Comparison of ENCODE assay signal across 8 cellular contexts in the genomic region with DNA sequence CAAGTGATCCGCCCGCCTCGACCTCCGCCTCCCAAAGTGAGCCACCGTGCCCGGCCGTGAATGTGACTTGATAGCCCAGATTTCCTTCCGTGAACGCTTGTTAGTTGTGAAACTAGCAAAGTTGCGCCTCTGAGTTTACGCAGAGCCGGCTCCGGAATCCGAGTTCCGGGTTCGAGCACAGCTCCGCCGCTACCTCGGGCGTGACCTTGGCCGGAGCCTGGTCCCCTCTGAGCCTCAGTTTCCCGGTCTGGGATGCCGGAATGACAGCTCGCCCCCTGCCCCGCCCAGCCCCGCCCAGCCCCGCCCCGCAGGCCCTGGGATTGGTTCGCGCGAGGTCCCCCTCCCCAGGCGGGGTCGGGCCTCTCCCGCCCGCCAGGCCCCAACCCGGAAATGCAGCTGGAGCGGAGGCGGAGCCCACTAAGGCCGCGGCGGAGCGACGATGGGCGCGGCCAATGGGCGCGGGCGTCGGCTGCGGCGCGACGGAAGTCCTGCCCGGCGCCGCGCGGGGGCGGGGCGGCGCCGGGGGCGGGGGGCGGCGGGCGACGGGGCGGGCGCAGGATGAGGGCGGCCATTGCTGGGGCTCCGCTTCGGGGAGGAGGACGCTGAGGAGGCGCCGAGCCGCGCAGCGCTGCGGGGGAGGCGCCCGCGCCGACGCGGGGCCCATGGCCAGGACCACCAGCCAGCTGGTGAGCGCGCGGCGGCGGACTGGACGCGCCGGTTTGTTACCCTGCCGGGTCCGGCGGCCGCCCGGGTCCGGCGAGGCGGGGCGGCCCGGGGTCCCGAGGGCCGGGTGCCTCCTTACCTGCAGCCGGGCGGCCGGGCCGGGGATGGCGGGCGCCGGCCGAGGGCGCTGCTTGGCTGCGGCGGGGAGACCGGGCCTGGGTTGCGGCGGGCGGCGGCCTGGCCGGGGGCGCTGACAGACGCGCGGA. TPM values are rescaled to one million over a fixed set of nuclear protein-coding genes. Genes with fewer than 3 reads are reported as not detected.
DNase-seq lines count a peak whose midpoint lies in the region; ATAC-seq and TF ChIP-seq lines count a peak whose summit lies in the region.

A gene (plus strand): TSS at position 571 of the 929 bp plus-strand sequence. CDS start 92 bp downstream, at position 663.

- H3K4me3 ChIP-seq in HFF-Myc (replicated peaks; ENCODE audit: low read depth, low read length) (peak within 1 kb of the TSS; percentile 53), gastroesophageal sphincter (peak within 1 kb of the TSS; percentile 53 to 74)

- H3K27ac ChIP-seq in gastroesophageal sphincter = peak within 1 kb of the TSS; percentile 65 to 96 (median 86)

- peak; percentile 48 to 50 for TF ChIP-seq POLR2A in gastroesophageal sphincter (IDR thresholded peaks at IDR 0.05)

- ATAC-seq in gastroesophageal sphincter = peak; percentile 93

- DNase-seq in GM03348 (ENCODE audit: low spot score) = peak; percentile 97
- peak; percentile 65 for DNase-seq in HFF-Myc (ENCODE audit: extremely low read depth, low read depth)
- peak; percentile 90 for DNase-seq in MV-4-11 (lab: John Stamatoyannopoulos, UW)
- DNase-seq in SK-N-DZ (ENCODE audit: low spot score) = peak; percentile 92
- peak; percentile 94 for DNase-seq in activated naive CD4-positive, alpha-beta T cell treated with anti-CD3 and anti-CD28 coated beads for 36 hours
- peak in 55 of 56 donors; percentile 53 to 96 (median 91) for DNase-seq in nucleus accumbens (lab: John Stamatoyannopoulos, UW)
- peak; percentile 94 for DNase-seq in superior temporal gyrus (ENCODE audit: extremely low spot score)

- peaks cover 42% of the 10 kb centered on the region for H3K4me1 Mint-ChIP-seq in activated naive CD4-positive, alpha-beta T cell treated with anti-CD3 and anti-CD28 coated beads for 36 hours (ENCODE audit: low read depth)

- no peaks in the 10 kb centered on the region for H3K9me3 ChIP-seq in gastroesophageal sphincter

- no peak for TF ChIP-seq CTCF in HFF-Myc (IDR thresholded peaks at IDR 0.05; ENCODE audit: low read depth, low read length, missing control alignments)
- no peak for TF ChIP-seq CTCF in gastroesophageal sphincter (IDR thresholded peaks at IDR 0.05)

- peak within 1 kb of the TSS; percentile 78 for H3K4me3 Mint-ChIP-seq in activated naive CD4-positive, alpha-beta T cell treated with anti-CD3 and anti-CD28 coated beads for 36 hours

- peaks cover 0 to 56% (median 20%) of the 10 kb centered on the region in 3 donors for H3K4me1 ChIP-seq in gastroesophageal sphincter

- H3K27me3 Mint-ChIP-seq in activated naive CD4-positive, alpha-beta T cell treated with anti-CD3 and anti-CD28 coated beads for 36 hours (ENCODE audit: low read depth) = no peaks in the 10 kb centered on the region

- H3K27ac Mint-ChIP-seq in activated naive CD4-positive, alpha-beta T cell treated with anti-CD3 and anti-CD28 coated beads for 36 hours = peak within 1 kb of the TSS; percentile 81

- CTCF ChIA-PET in activated naive CD4-positive, alpha-beta T cell treated with anti-CD3 and anti-CD28 coated beads for 36 hours (lab: Charles Lee) = interaction anchor here (0.7 kb wide), 1 partner anchor 381 kb away, joined by 3 read pairs; no protein-coding TSS in a partner anchor

- intact Hi-C loops in activated naive CD4-positive, alpha-beta T cell treated with anti-CD3 and anti-CD28 coated beads for 36 hours (cut with micrococcal nuclease) = loop anchor here (10.0 kb wide), 1 partner anchor 67 kb away; no protein-coding TSS in a partner anchor

- H3K9me3 Mint-ChIP-seq in activated naive CD4-positive, alpha-beta T cell treated with anti-CD3 and anti-CD28 coated beads for 36 hours = no peaks in the 10 kb centered on the region

- no peaks in the 10 kb centered on the region for H3K36me3 Mint-ChIP-seq in activated naive CD4-positive, alpha-beta T cell treated with anti-CD3 and anti-CD28 coated beads for 36 hours (ENCODE audit: low read depth)

- WGBS in gastroesophageal sphincter (ENCODE audit: low coverage in 1 of 2), 2 donors = 0 to 2% methylated on average over 7 to 9 of the region's 126 CpGs

- no peak for TF ChIP-seq EP300 in gastroesophageal sphincter (IDR thresholded peaks at IDR 0.05)

- peaks cover 0 to 4% of the 10 kb centered on the region in 2 donors for H3K36me3 ChIP-seq in gastroesophageal sphincter

- no peaks in the 10 kb centered on the region for H3K27me3 ChIP-seq in gastroesophageal sphincter

RNA-seq across cellular contexts. Expression of the gene that starts here (rescaled TPM):
- polyA plus RNA-seq in SK-N-DZ (2014; cell fraction: cytosol; rRNA removed) = 14.7 and 18.8 TPM in 2 replicates
- 12.6 and 19.9 TPM in 2 replicates for polyA plus RNA-seq in SK-N-DZ (2014; cell fraction: nucleus; rRNA removed)
- 10 to 100 TPM; 26.6 to 27.8 TPM for total RNA-seq in activated naive CD4-positive, alpha-beta T cell treated with anti-CD3 and anti-CD28 coated beads for 36 hours
- total RNA-seq in gastroesophageal sphincter = 10 to 100 TPM; 30.8 to 43.1 (median 36.5) TPM

Comparison
In these comparisons a context has a peak if more than half of its experiments do, and no peak if none do; other contexts are left out.
1. Peak in every context shown above with its lines: DNase-seq, ATAC-seq, H3K4me3 ChIP-seq and H3K27ac ChIP-seq.